Comparison of ENCODE assay signal across 8 cellular contexts in the genomic region with DNA sequence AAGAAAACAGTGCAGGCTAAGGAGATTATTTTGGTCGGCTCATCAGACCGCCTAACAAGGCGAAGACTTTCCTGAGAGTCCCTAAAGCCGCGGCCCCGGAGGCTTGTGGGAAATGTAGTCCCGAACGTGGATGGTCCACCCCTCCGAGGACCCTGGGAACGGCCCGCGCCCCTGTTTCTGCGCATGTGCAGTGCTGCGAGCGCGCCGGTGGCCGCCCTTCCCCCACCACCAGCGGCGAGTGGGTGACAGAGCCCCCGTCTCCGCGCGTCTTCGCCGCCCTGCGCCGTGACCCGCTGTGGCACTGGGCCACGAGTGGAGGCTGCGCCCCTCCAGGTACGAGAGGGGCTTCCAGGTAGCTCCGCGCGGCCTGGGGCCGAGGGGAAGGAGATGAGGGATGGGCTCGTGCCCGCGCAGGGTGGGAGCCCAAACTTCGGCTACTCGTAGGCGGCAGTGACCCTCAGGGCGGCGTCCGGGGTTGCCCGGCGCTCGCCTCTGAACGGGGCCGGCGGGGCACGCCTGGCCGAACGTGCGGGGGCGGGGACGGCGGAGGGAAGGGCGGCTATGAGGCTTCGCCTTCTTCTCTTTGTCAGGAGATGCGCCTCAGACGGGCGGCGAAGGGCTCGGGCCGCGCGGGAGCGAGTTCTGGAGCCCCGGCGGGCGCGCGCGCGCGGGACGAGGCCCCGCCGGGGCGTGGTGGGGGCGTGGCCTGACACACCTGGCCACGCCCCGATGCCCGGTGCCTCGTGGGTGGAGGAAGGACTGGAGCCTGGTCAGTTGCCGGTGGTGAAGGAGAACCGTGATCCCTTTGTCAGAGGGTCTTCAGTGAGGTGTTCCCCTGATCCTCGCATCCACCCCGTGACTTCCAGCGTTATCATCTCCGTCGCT. TPM values are rescaled to one million over a fixed set of nuclear protein-coding genes. Genes with fewer than 3 reads are reported as not detected.
DNase-seq lines count a peak whose midpoint lies in the region; ATAC-seq and TF ChIP-seq lines count a peak whose summit lies in the region.

A gene (plus strand): TSS at position 214 of the 885 bp plus-strand sequence. CDS start 4,428 bp downstream, outside the sequence.

- 0 to 1% methylated on average over 71 to 93 of the region's 93 CpGs for WGBS in esophagus, 2 donors

- H3K4me1 ChIP-seq in esophagus (ENCODE audit: control insufficient read depth in 2 of 2, insufficient read depth in 2 of 2, low read length in 1 of 2) (no peaks in the 10 kb centered on the region), mucosa of stomach (ENCODE audit: control insufficient read depth, insufficient read depth, low read length) (no peaks in the 10 kb centered on the region)

- peak; percentile 55 for DNase-seq in DMS79 (lab: John Stamatoyannopoulos, UW)
- DNase-seq in KG1 (lab: John Stamatoyannopoulos, UW), result peak; percentile 84
- peak; percentile 96 for DNase-seq in activated T-cell treated with anti-CD3 and anti-CD28 coated beads, Interleukin-2, amount 50 U/mL, for 1 hour
- DNase-seq in stimulated activated CD8-positive, alpha-beta memory T cell treated with anti-CD3 and anti-CD28 coated beads, Interleukin-4, amount 100 ng/mL, for 48 hours, result peak; percentile 97

- H3K27me3 ChIP-seq in esophagus (ENCODE audit: control insufficient read depth in 1 of 2, insufficient read depth in 2 of 2, low read length in 2 of 2), result no peaks in the 10 kb centered on the region
- H3K27me3 ChIP-seq in mucosa of stomach (ENCODE audit: control insufficient read depth, insufficient read depth, low read length), result no peaks in the 10 kb centered on the region

- peak within 1 kb of the TSS; percentile 97 to 100 for H3K27ac ChIP-seq in esophagus (ENCODE audit: low read depth in 2 of 2, low read length in 1 of 2)

- peak within 1 kb of the TSS; percentile 85 for H3K9ac ChIP-seq in mucosa of stomach (ENCODE audit: low read length)

- H3K36me3 ChIP-seq in esophagus (ENCODE audit: control insufficient read depth in 2 of 2, insufficient read depth in 2 of 2, low read length in 1 of 2) (no peaks in the 10 kb centered on the region), mucosa of stomach (ENCODE audit: control insufficient read depth, insufficient read depth, low read length) (no peaks in the 10 kb centered on the region)

- H3K4me3 ChIP-seq in esophagus (ENCODE audit: low read depth in 1 of 2, low read length in 2 of 2) (peak within 1 kb of the TSS; percentile 90 to 100), mucosa of stomach (ENCODE audit: low read length) (peak within 1 kb of the TSS; percentile 67)

- peak; percentile 87 for ATAC-seq in GM21737 (IDR thresholded peaks at IDR 0.05; ENCODE audit: unreplicated experiment)

- H3K9me3 ChIP-seq in esophagus (ENCODE audit: control insufficient read depth in 2 of 2, insufficient read depth in 1 of 2, low read depth in 1 of 2, low read length in 1 of 2), result peaks cover 0 to 7% of the 10 kb centered on the region in 2 donors
- no peaks in the 10 kb centered on the region for H3K9me3 ChIP-seq in mucosa of stomach (ENCODE audit: control insufficient read depth, low read length)

TF ChIP-seq in PFSK-1, 5 proteins besides CTCF, POLR2A, EP300 and RAD21:
- peak; percentile 77 for TF ChIP-seq POLR2AphosphoS5 (IDR thresholded peaks at IDR 0.05; ENCODE audit: low read depth, low read length)
- TF ChIP-seq, protein P1, sequence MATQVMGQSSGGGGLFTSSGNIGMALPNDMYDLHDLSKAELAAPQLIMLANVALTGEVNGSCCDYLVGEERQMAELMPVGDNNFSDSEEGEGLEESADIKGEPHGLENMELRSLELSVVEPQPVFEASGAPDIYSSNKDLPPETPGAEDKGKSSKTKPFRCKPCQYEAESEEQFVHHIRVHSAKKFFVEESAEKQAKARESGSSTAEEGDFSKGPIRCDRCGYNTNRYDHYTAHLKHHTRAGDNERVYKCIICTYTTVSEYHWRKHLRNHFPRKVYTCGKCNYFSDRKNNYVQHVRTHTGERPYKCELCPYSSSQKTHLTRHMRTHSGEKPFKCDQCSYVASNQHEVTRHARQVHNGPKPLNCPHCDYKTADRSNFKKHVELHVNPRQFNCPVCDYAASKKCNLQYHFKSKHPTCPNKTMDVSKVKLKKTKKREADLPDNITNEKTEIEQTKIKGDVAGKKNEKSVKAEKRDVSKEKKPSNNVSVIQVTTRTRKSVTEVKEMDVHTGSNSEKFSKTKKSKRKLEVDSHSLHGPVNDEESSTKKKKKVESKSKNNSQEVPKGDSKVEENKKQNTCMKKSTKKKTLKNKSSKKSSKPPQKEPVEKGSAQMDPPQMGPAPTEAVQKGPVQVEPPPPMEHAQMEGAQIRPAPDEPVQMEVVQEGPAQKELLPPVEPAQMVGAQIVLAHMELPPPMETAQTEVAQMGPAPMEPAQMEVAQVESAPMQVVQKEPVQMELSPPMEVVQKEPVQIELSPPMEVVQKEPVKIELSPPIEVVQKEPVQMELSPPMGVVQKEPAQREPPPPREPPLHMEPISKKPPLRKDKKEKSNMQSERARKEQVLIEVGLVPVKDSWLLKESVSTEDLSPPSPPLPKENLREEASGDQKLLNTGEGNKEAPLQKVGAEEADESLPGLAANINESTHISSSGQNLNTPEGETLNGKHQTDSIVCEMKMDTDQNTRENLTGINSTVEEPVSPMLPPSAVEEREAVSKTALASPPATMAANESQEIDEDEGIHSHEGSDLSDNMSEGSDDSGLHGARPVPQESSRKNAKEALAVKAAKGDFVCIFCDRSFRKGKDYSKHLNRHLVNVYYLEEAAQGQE (IDR thresholded peaks at IDR 0.05; ENCODE audit: insufficient read depth in 1 of 2, low read depth in 2 of 2, low read length in 2 of 2), result no peak
- TF ChIP-seq FOXP2 (optimal IDR thresholded peaks at IDR 0.05; ENCODE audit: borderline replicate concordance, extremely low read depth, extremely low read length, insufficient read depth), result peak; percentile 12
- no peak for TF ChIP-seq TAF1 (IDR thresholded peaks at IDR 0.05; ENCODE audit: borderline replicate concordance, insufficient read depth, low read length)

RNA-seq across cellular contexts. Expression of the gene that starts here (rescaled TPM):
- 9.9 TPM for polyA plus RNA-seq in PFSK-1 (2012; ENCODE audit: insufficient read length, low read depth)
- polyA plus RNA-seq in esophagus, result 1 to 10 TPM; 2.5 TPM

Comparison
In these comparisons a context has a peak if more than half of its experiments do, and no peak if none do; other contexts are left out.
1. Peak in every context shown above with its lines: DNase-seq, ATAC-seq, H3K4me3 ChIP-seq and H3K27ac ChIP-seq.